ENCODE assay signal across 20 cellular contexts in the genomic region with DNA sequence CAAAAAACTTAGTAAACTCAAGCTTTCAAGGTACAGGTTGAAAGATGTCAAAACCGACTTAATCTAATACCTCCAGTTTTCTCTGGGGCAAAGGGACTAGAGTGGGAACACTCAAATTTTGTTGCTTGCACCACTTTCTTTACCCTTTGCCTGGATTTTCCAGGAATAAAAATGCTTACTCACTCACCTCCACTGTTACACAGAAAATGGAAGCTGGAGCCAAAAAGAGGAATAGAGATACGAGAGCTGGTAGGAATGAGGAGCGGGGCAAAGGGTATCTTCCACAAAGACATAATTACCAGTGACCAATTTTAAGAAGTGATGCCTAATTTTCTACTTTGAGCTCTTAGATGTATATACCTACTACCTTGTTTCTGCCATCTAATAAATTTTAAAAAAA.
DNase-seq lines count a peak whose midpoint lies in the region; ATAC-seq and TF ChIP-seq lines count a peak whose summit lies in the region.
"Had no signal": no experiment of that assay in that cellular context is flagged by ENCODE, and none has a peak within 500 bp of the region (broad histone marks: within the 10 kb centered on the region; RNA-seq: fewer than 3 reads in every experiment).

No MANE protein-coding gene starts in this region.

- H3K27me3 Mint-ChIP-seq in activated CD4-positive, alpha-beta T cell treated with anti-CD3 and anti-CD28 coated beads, Interleukin-2, amount 10 ng/mL, durations not matched to agents 7 days and 5 days: no peaks in the 10 kb centered on the region
- H3K27me3 Mint-ChIP-seq in CD8-positive, alpha-beta T cell (ENCODE audit: low read depth): no peaks in the 10 kb centered on the region
- H3K27me3 Mint-ChIP-seq: central memory CD8-positive, alpha-beta T cell had no signal

- no peak for TF ChIP-seq EP300 in esophagus muscularis mucosa (IDR thresholded peaks at IDR 0.05)
- no peak for TF ChIP-seq EP300 in stomach (IDR thresholded peaks at IDR 0.05)

- 83% methylated on average over 3 of the region's 3 CpGs for WGBS in esophagus muscularis mucosa
- WGBS in stomach, 5 donors: 84 to 97% (median 86%) methylated on average over 3 of the region's 3 CpGs

- no peak for TF ChIP-seq CTCF in CD8-positive, alpha-beta T cell (IDR thresholded peaks at IDR 0.05)
- TF ChIP-seq CTCF in esophagus muscularis mucosa (IDR thresholded peaks at IDR 0.05) (no peak), stomach (IDR thresholded peaks at IDR 0.05) (no peak)

- POLR2A ChIA-PET in activated CD4-positive, alpha-beta T cell treated with anti-CD3 and anti-CD28 coated beads, Interleukin-2, amount 10 ng/mL, durations not matched to agents 7 days and 5 days (lab: Charles Lee): no interaction called here
- POLR2A ChIA-PET in CD8-positive, alpha-beta T cell (lab: Charles Lee): interaction anchor here (0.6 to 7.0 kb wide), 9 partner anchors 9 to 144 kb away, joined by 3 to 81 read pairs (median 5); a partner anchor contains a TSS

- DNase-seq in activated CD4-positive, alpha-beta T cell treated with anti-CD3 and anti-CD28 coated beads, Interleukin-2, amount 10 ng/mL, durations not matched to agents 7 days and 5 days: no peak
- DNase-seq in activated CD4-positive, alpha-beta T cell treated with anti-CD3 and anti-CD28 coated beads, Interleukin-2, amount 50 U/mL, for 4 hours: no peak
- no peak for DNase-seq in CD8-positive, alpha-beta T cell
- no peak for DNase-seq in esophagus muscularis mucosa (ENCODE audit: extremely low spot score)
- DNase-seq in stomach: no peak
- no peak for DNase-seq in activated effector memory CD4-positive, alpha-beta T cell treated with anti-CD3 and anti-CD28 coated beads, Interleukin-2, amount 50 U/mL, for 16 hours
- no peak for DNase-seq in activated CD8-positive, alpha-beta memory T cell treated with anti-CD3 and anti-CD28 coated beads, Interleukin-2, amount 50 U/mL, for 48 hours
- no peak for DNase-seq in AG20443 (ENCODE audit: low spot score)
- DNase-seq: 8988T; activated CD4-positive, alpha-beta T cell treated with anti-CD3 and anti-CD28 coated beads for 1 hour; C1 segment of cervical spinal cord; DMS53; endodermal cell; hypothalamus; NCI-H1105 treated with DMSO at 0.1 percent for 48 hours; NCI-H2107; stimulated activated CD4-positive, alpha-beta T cell treated with anti-CD3 and anti-CD28 coated beads, Interleukin-2, amount 100 ng/mL, for 48 hours had no signal

- peaks cover 49% of the 10 kb centered on the region for H3K36me3 ChIP-seq in CD8-positive, alpha-beta T cell (ENCODE audit: insufficient read depth, low read length)
- H3K36me3 ChIP-seq in esophagus muscularis mucosa: peaks cover 73 to 90% (median 80%) of the 10 kb centered on the region in 4 donors
- peaks cover 70 to 98% (median 90%) of the 10 kb centered on the region in 4 donors for H3K36me3 ChIP-seq in stomach

- H3K4me3 ChIP-seq in CD8-positive, alpha-beta T cell (ENCODE audit: low read depth, low read length): no peak overlapping the region
- H3K4me3 ChIP-seq in esophagus muscularis mucosa (no peak overlapping the region), stomach (no peak overlapping the region)
- H3K4me3 ChIP-seq: SK-N-MC had no signal

- H3K27ac ChIP-seq in CD8-positive, alpha-beta T cell (ENCODE audit: low read depth, low read length): no peak overlapping the region
- peak overlapping the region; percentile 84 to 98 (median 87) for H3K27ac ChIP-seq in esophagus muscularis mucosa (replicated peaks in 1 of 4)
- H3K27ac ChIP-seq in stomach: peak overlapping the region in 4 of 5 donors; percentile 75 to 86 (median 82)
- H3K27ac ChIP-seq: KMS-11, SK-N-MC had no signal

- no peak for TF ChIP-seq POLR2A in esophagus muscularis mucosa (IDR thresholded peaks at IDR 0.05; ENCODE audit: low read depth)
- TF ChIP-seq POLR2A in stomach (IDR thresholded peaks at IDR 0.05): no peak

- H3K4me3 Mint-ChIP-seq in activated CD4-positive, alpha-beta T cell treated with anti-CD3 and anti-CD28 coated beads, Interleukin-2, amount 10 ng/mL, durations not matched to agents 7 days and 5 days: no peak overlapping the region
- no peak overlapping the region for H3K4me3 Mint-ChIP-seq in CD8-positive, alpha-beta T cell
- H3K4me3 Mint-ChIP-seq: central memory CD8-positive, alpha-beta T cell; endodermal cell had no signal

- peaks cover 78% of the 10 kb centered on the region for H3K36me3 Mint-ChIP-seq in activated CD4-positive, alpha-beta T cell treated with anti-CD3 and anti-CD28 coated beads, Interleukin-2, amount 10 ng/mL, durations not matched to agents 7 days and 5 days (ENCODE audit: low read depth)
- peaks cover 89% of the 10 kb centered on the region for H3K36me3 Mint-ChIP-seq in CD8-positive, alpha-beta T cell

- CTCF ChIA-PET in activated CD4-positive, alpha-beta T cell treated with anti-CD3 and anti-CD28 coated beads, Interleukin-2, amount 10 ng/mL, durations not matched to agents 7 days and 5 days (lab: Charles Lee): interaction anchor here (0.7 to 5.1 kb wide), 9 partner anchors 8 to 147 kb away, joined by 3 to 41 read pairs (median 4); a partner anchor contains a TSS
- CTCF ChIA-PET in CD8-positive, alpha-beta T cell (lab: Charles Lee): interaction anchor here (1.1 to 33.2 kb wide), 7 partner anchors 9 to 145 kb away, joined by 3 to 762 read pairs (median 6); a partner anchor contains a TSS

- no peaks in the 10 kb centered on the region for H3K27me3 ChIP-seq in CD8-positive, alpha-beta T cell (ENCODE audit: insufficient read depth, low read length)
- H3K27me3 ChIP-seq in esophagus muscularis mucosa (no peaks in the 10 kb centered on the region), stomach (no peaks in the 10 kb centered on the region)

- H3K27ac Mint-ChIP-seq in activated CD4-positive, alpha-beta T cell treated with anti-CD3 and anti-CD28 coated beads, Interleukin-2, amount 10 ng/mL, durations not matched to agents 7 days and 5 days: peak overlapping the region; percentile 78
- H3K27ac Mint-ChIP-seq in CD8-positive, alpha-beta T cell: peak overlapping the region; percentile 94
- H3K27ac Mint-ChIP-seq: endodermal cell had no signal

- no peak for ATAC-seq in CD8-positive, alpha-beta T cell

- H3K4me1 Mint-ChIP-seq in activated CD4-positive, alpha-beta T cell treated with anti-CD3 and anti-CD28 coated beads, Interleukin-2, amount 10 ng/mL, durations not matched to agents 7 days and 5 days: peaks cover 71% of the 10 kb centered on the region
- peaks cover 91% of the 10 kb centered on the region for H3K4me1 Mint-ChIP-seq in CD8-positive, alpha-beta T cell (ENCODE audit: low read depth)

- intact Hi-C loops in CD8-positive, alpha-beta T cell (cut with DNase I, micrococcal nuclease): loop anchor here in 1 of 2 experiments (1.0 kb wide), 1 partner anchor 9 kb away; no protein-coding TSS in a partner anchor
- intact Hi-C loops in esophagus muscularis mucosa (cut with DNase I) (no loop called here), stomach (cut with DNase I; ENCODE audit: low total_unique reads) (no loop called here)

- peaks cover 86% of the 10 kb centered on the region for H3K4me1 ChIP-seq in CD8-positive, alpha-beta T cell (ENCODE audit: insufficient read depth, low read length)
- H3K4me1 ChIP-seq in esophagus muscularis mucosa (peaks cover 74 to 100% (median 99%) of the 10 kb centered on the region in 4 donors), stomach (peaks cover 65 to 100% (median 89%) of the 10 kb centered on the region in 4 donors)

- H3K9me3 Mint-ChIP-seq in activated CD4-positive, alpha-beta T cell treated with anti-CD3 and anti-CD28 coated beads, Interleukin-2, amount 10 ng/mL, durations not matched to agents 7 days and 5 days: no peaks in the 10 kb centered on the region
- H3K9me3 Mint-ChIP-seq in CD8-positive, alpha-beta T cell: no peaks in the 10 kb centered on the region
- H3K9me3 Mint-ChIP-seq: central memory CD8-positive, alpha-beta T cell; endodermal cell had no signal

- no peaks in the 10 kb centered on the region for H3K9me3 ChIP-seq in CD8-positive, alpha-beta T cell (ENCODE audit: low read length)
- H3K9me3 ChIP-seq in esophagus muscularis mucosa (no peaks in the 10 kb centered on the region), stomach (no peaks in the 10 kb centered on the region)
